8 cellular contexts compared by ENCODE assay signal in genomic region chr17:46193626-46194392, GRCh38. TPM values are rescaled to one million over a fixed set of nuclear protein-coding genes. Genes with fewer than 3 reads are reported as not detected.
DNase-seq lines count a peak whose midpoint lies in the region; ATAC-seq and TF ChIP-seq lines count a peak whose summit lies in the region.

No MANE protein-coding gene starts in this region.

- peak overlapping the region; percentile 93 for H3K4me3 ChIP-seq in thoracic aorta

- H3K27me3 ChIP-seq in thoracic aorta (replicated peaks; ENCODE audit: insufficient read depth): no peaks in the 10 kb centered on the region

- DNase-seq in GM10248 (ENCODE audit: extremely low spot score) (peak; percentile 94), NCI-H1092 (lab: John Stamatoyannopoulos, UW) (peak; percentile 82), Right ventricle myocardium inferior (ENCODE audit: missing footprints) (peak; percentile 98), osteocyte (ENCODE audit: extremely low spot score, unreplicated experiment) (peak; percentile 96), thoracic aorta (ENCODE audit: low spot score) (peak; percentile 82)

- peaks cover 6% of the 10 kb centered on the region for H3K36me3 Mint-ChIP-seq in activated naive CD8-positive, alpha-beta T cell
- H3K36me3 Mint-ChIP-seq in osteocyte (ENCODE audit: unreplicated experiment): peaks cover 3% of the 10 kb centered on the region

- no peak for TF ChIP-seq CTCF in GM10248 (IDR thresholded peaks at IDR 0.05; ENCODE audit: control extremely low read depth, extremely low read depth, low read depth, missing control alignments)
- peak; percentile 51 for TF ChIP-seq CTCF in osteocyte (IDR thresholded peaks at IDR 0.05)
- TF ChIP-seq CTCF in thoracic aorta (IDR thresholded peaks at IDR 0.05): peak; percentile 17

- CTCF ChIA-PET in GM10248 (lab: Yijun Ruan, JAX): interaction anchor here (0.9 to 2.3 kb wide), 20 partner anchors 12 to 191 kb away, joined by 3 to 17 read pairs (median 6); no protein-coding TSS in a partner anchor

- H3K36me3 ChIP-seq in thoracic aorta: no peaks in the 10 kb centered on the region

- POLR2A ChIA-PET in GM10248 (lab: Yijun Ruan, JAX): no interaction called here

- H3K9me3 ChIP-seq in thoracic aorta: no peaks in the 10 kb centered on the region

- peaks cover 28 to 51% of the 10 kb centered on the region in 2 donors for H3K4me1 ChIP-seq in thoracic aorta (ENCODE audit: control insufficient read depth in 1 of 2, low read depth in 2 of 2)

- H3K27ac ChIP-seq in thoracic aorta: peak overlapping the region; percentile 93 to 97

- peaks cover 66% of the 10 kb centered on the region for H3K4me1 Mint-ChIP-seq in activated naive CD8-positive, alpha-beta T cell (ENCODE audit: low read depth)
- peaks cover 48% of the 10 kb centered on the region for H3K4me1 Mint-ChIP-seq in osteocyte (ENCODE audit: unreplicated experiment)

- H3K4me3 Mint-ChIP-seq in activated naive CD8-positive, alpha-beta T cell: peak overlapping the region; percentile 91
- H3K4me3 Mint-ChIP-seq in osteocyte (ENCODE audit: unreplicated experiment): peak overlapping the region; percentile 81

- intact Hi-C loops in Right ventricle myocardium inferior (cut with DNase I): loop anchor here (5.0 kb wide), 2 partner anchors 37 to 77 kb away; no protein-coding TSS in a partner anchor

- H3K27me3 Mint-ChIP-seq in activated naive CD8-positive, alpha-beta T cell: no peaks in the 10 kb centered on the region
- H3K27me3 Mint-ChIP-seq in osteocyte (ENCODE audit: unreplicated experiment): no peaks in the 10 kb centered on the region

- peak; percentile 70 for ATAC-seq in HG02610 (IDR thresholded peaks at IDR 0.05; ENCODE audit: unreplicated experiment)
- peak; percentile 97 for ATAC-seq in SK-N-SH treated with all-trans-retinoic acid at 6 μM for 48 hours
- ATAC-seq in Right ventricle myocardium inferior: peak; percentile 98
- ATAC-seq in thoracic aorta (ENCODE audit: insufficient number of reproducible peaks, low FRiP score, low read depth): peak; percentile 77

- peak overlapping the region; percentile 92 for H3K27ac Mint-ChIP-seq in activated naive CD8-positive, alpha-beta T cell
- peak overlapping the region; percentile 90 for H3K27ac Mint-ChIP-seq in osteocyte (ENCODE audit: unreplicated experiment)

- no peaks in the 10 kb centered on the region for H3K9me3 Mint-ChIP-seq in activated naive CD8-positive, alpha-beta T cell (ENCODE audit: low read depth)
- H3K9me3 Mint-ChIP-seq in osteocyte (ENCODE audit: unreplicated experiment): no peaks in the 10 kb centered on the region

TF ChIP-seq in SK-N-SH treated with all-trans-retinoic acid at 6 μM for 48 hours, 23 proteins besides CTCF, POLR2A, EP300 and RAD21:
- 0 out of 2 replicates have a peak, but pooled peaks have one; percentile 32 for TF ChIP-seq TSHZ2 (CRISPR knock-in tag; IDR thresholded peaks at IDR 0.05)
- no peak for TF ChIP-seq OSR1 (CRISPR knock-in tag; IDR thresholded peaks at IDR 0.05)
- TF ChIP-seq ZFP3 (CRISPR knock-in tag; IDR thresholded peaks at IDR 0.05): no peak
- TF ChIP-seq BACH2 (CRISPR knock-in tag; IDR thresholded peaks at IDR 0.05; ENCODE audit: borderline replicate concordance): no peak
- 0 out of 2 replicates have a peak, but pooled peaks have one; percentile 20 for TF ChIP-seq PATZ1 (CRISPR knock-in tag; IDR thresholded peaks at IDR 0.05; ENCODE audit: borderline replicate concordance)
- no peak for TF ChIP-seq GLIS3 (CRISPR knock-in tag; IDR thresholded peaks at IDR 0.05)
- no peak for TF ChIP-seq ZNF565 (CRISPR knock-in tag; conservative IDR thresholded peaks at IDR 0.05; ENCODE audit: low read depth)

RNA-seq across cellular contexts. Expression of gene KANSL1, which starts 0.6 kb away (rescaled TPM):
- total RNA-seq in Right ventricle myocardium inferior (27.9 TPM), osteocyte (99.0 and 102 TPM in 2 replicates), thoracic aorta (100 to 1,000 TPM in 1 of 2 donors, 10 to 100 TPM in 1; 86.5 to 102 TPM)

Comparison
In these comparisons a context has a peak if more than half of its experiments do, and no peak if none do; other contexts are left out.
1. Peak in every context shown above with its lines: DNase-seq, ATAC-seq, H3K4me3 ChIP-seq and H3K27ac ChIP-seq.